17 cellular contexts compared by ENCODE assay signal in genomic region chr2:238449241-238449640, GRCh38. TPM values are rescaled to one million over a fixed set of nuclear protein-coding genes. Genes with fewer than 3 reads are reported as not detected.
DNase-seq lines count a peak whose midpoint lies in the region; ATAC-seq and TF ChIP-seq lines count a peak whose summit lies in the region.
"Had no signal": no experiment of that assay in that cellular context is flagged by ENCODE, and none has a peak within 500 bp of the region (broad histone marks: within the 10 kb centered on the region; RNA-seq: fewer than 3 reads in every experiment).

No MANE protein-coding gene starts in this region.

- ATAC-seq in right lobe of liver = no peak
- ATAC-seq in esophagus mucosa = no peak
- no peak for ATAC-seq in aorta (ENCODE audit: low FRiP score)

- TF ChIP-seq CTCF in coronary artery (IDR thresholded peaks at IDR 0.05) (no peak), right lobe of liver (IDR thresholded peaks at IDR 0.05) (no peak)

- intact Hi-C loops in activated naive CD4-positive, alpha-beta T cell treated with anti-CD3 and anti-CD28 coated beads for 36 hours (cut with micrococcal nuclease) = no loop called here
- intact Hi-C loops in right lobe of liver (cut with DNase I) = no loop called here
- intact Hi-C loops in aorta (cut with DNase I) = no loop called here

- no peak for TF ChIP-seq POLR2A in right lobe of liver (IDR thresholded peaks at IDR 0.05)

- H3K36me3 Mint-ChIP-seq in activated naive CD4-positive, alpha-beta T cell treated with anti-CD3 and anti-CD28 coated beads, Interleukin-2, amount 50 U/mL, for 24 hours = peaks cover 16% of the 10 kb centered on the region
- H3K36me3 Mint-ChIP-seq in activated naive CD4-positive, alpha-beta T cell treated with anti-CD3 and anti-CD28 coated beads for 36 hours (ENCODE audit: low read depth) = peaks cover 53% of the 10 kb centered on the region

- H3K27ac ChIP-seq in coronary artery (no peak overlapping the region), right lobe of liver (peak overlapping the region in 2 of 3 donors; percentile 26 to 59), aorta (ENCODE audit: low read depth in 1 of 2, low read length in 2 of 2) (no peak overlapping the region)

- DNase-seq in activated naive CD4-positive, alpha-beta T cell treated with anti-CD3 and anti-CD28 coated beads for 36 hours = no peak
- DNase-seq in coronary artery (ENCODE audit: low spot score) (peak; percentile 63), right lobe of liver (no peak), epidermal melanocyte (ENCODE audit: insufficient read length, low spot score) (no peak), aorta (no peak)
- peak; percentile 19 for DNase-seq in stimulated activated CD8-positive, alpha-beta memory T cell treated with anti-CD3 and anti-CD28 coated beads, Interleukin-4, amount 100 ng/mL, for 48 hours
- DNase-seq: CD4-positive, CD25-positive, alpha-beta regulatory T cell; DMS79; GOT3; NCI-H1048; NCI-H146; NCI-H2107; NCI-H345; NCI-H526 treated with DMSO at 0.1 percent for 48 hours; OCI-M1 had no signal

- no peaks in the 10 kb centered on the region for H3K9me3 Mint-ChIP-seq in activated naive CD4-positive, alpha-beta T cell treated with anti-CD3 and anti-CD28 coated beads, Interleukin-2, amount 50 U/mL, for 24 hours
- no peaks in the 10 kb centered on the region for H3K9me3 Mint-ChIP-seq in activated naive CD4-positive, alpha-beta T cell treated with anti-CD3 and anti-CD28 coated beads for 36 hours

- no peaks in the 10 kb centered on the region for H3K27me3 Mint-ChIP-seq in activated naive CD4-positive, alpha-beta T cell treated with anti-CD3 and anti-CD28 coated beads, Interleukin-2, amount 50 U/mL, for 24 hours
- H3K27me3 Mint-ChIP-seq in activated naive CD4-positive, alpha-beta T cell treated with anti-CD3 and anti-CD28 coated beads for 36 hours (ENCODE audit: low read depth) = no peaks in the 10 kb centered on the region
- H3K27me3 Mint-ChIP-seq: CD4-positive, CD25-positive, alpha-beta regulatory T cell had no signal

- H3K4me3 ChIP-seq in coronary artery = no peak overlapping the region
- no peak overlapping the region for H3K4me3 ChIP-seq in right lobe of liver
- no peak overlapping the region for H3K4me3 ChIP-seq in aorta (ENCODE audit: low read length in 2 of 2)

- no peak overlapping the region for H3K4me3 Mint-ChIP-seq in activated naive CD4-positive, alpha-beta T cell treated with anti-CD3 and anti-CD28 coated beads, Interleukin-2, amount 50 U/mL, for 24 hours
- no peak overlapping the region for H3K4me3 Mint-ChIP-seq in activated naive CD4-positive, alpha-beta T cell treated with anti-CD3 and anti-CD28 coated beads for 36 hours
- H3K4me3 Mint-ChIP-seq: CD4-positive, CD25-positive, alpha-beta regulatory T cell had no signal

- H3K4me1 ChIP-seq in right lobe of liver (peaks cover 0 to 23% (median 11%) of the 10 kb centered on the region in 4 donors), aorta (ENCODE audit: control insufficient read depth in 1 of 2, insufficient read depth in 2 of 2, low read length in 2 of 2) (no peaks in the 10 kb centered on the region)

- CTCF ChIA-PET in activated naive CD4-positive, alpha-beta T cell treated with anti-CD3 and anti-CD28 coated beads for 36 hours (lab: Charles Lee) = no interaction called here

- H3K27me3 ChIP-seq in right lobe of liver (no peaks in the 10 kb centered on the region), aorta (ENCODE audit: control insufficient read depth in 1 of 2, insufficient read depth in 2 of 2, low read length in 1 of 2) (no peaks in the 10 kb centered on the region)

- H3K36me3 ChIP-seq in right lobe of liver = peaks cover 0 to 37% (median 7%) of the 10 kb centered on the region in 4 donors
- H3K36me3 ChIP-seq in aorta (ENCODE audit: control insufficient read depth in 1 of 2, insufficient read depth in 2 of 2, low read length in 1 of 2) = peaks cover 3 to 14% of the 10 kb centered on the region in 2 donors

- WGBS in right lobe of liver (ENCODE audit: insufficient coverage, low coverage, low lambda C conversion rate, missing lambda C conversion rate) = 74% methylated on average over 4 of the region's 8 CpGs
- WGBS in aorta, 2 donors = 81 to 86% methylated on average over 8 of the region's 8 CpGs

- H3K27ac Mint-ChIP-seq in activated naive CD4-positive, alpha-beta T cell treated with anti-CD3 and anti-CD28 coated beads, Interleukin-2, amount 50 U/mL, for 24 hours = peak overlapping the region; percentile 23
- no peak overlapping the region for H3K27ac Mint-ChIP-seq in activated naive CD4-positive, alpha-beta T cell treated with anti-CD3 and anti-CD28 coated beads for 36 hours

- no peaks in the 10 kb centered on the region for H3K4me1 Mint-ChIP-seq in activated naive CD4-positive, alpha-beta T cell treated with anti-CD3 and anti-CD28 coated beads, Interleukin-2, amount 50 U/mL, for 24 hours
- peaks cover 2% of the 10 kb centered on the region for H3K4me1 Mint-ChIP-seq in activated naive CD4-positive, alpha-beta T cell treated with anti-CD3 and anti-CD28 coated beads for 36 hours (ENCODE audit: low read depth)

- H3K9me3 ChIP-seq in right lobe of liver (no peaks in the 10 kb centered on the region), aorta (ENCODE audit: control insufficient read depth, low read length) (no peaks in the 10 kb centered on the region)

RNA-seq across cellular contexts. Expression of gene ASB1, which starts 22.5 kb away (rescaled TPM):
- 10 to 100 TPM; 29.9 to 33.7 TPM for total RNA-seq in activated naive CD4-positive, alpha-beta T cell treated with anti-CD3 and anti-CD28 coated beads for 36 hours
- total RNA-seq in right lobe of liver = 10 to 100 TPM in 2 of 6 experiments, 1 to 10 TPM in 4; 6.3 to 18.2 (median 8.4) TPM
- total RNA-seq in esophagus mucosa = 12.3 TPM
- 10 to 100 TPM; 31.3 to 42.8 TPM for total RNA-seq in aorta
- polyA plus RNA-seq in aorta = 10 to 100 TPM; 20.0 to 45.2 TPM

Comparison
In these comparisons a context has a peak if more than half of its experiments do, and no peak if none do; other contexts are left out.
1. DNase-seq: peak in coronary artery (single experiment) and stimulated activated CD8-positive, alpha-beta memory T cell treated with anti-CD3 and anti-CD28 coated beads, Interleukin-4, amount 100 ng/mL, for 48 hours (single experiment); none in activated naive CD4-positive, alpha-beta T cell treated with anti-CD3 and anti-CD28 coated beads for 36 hours (single experiment), right lobe of liver (0 of 3), epidermal melanocyte (single experiment) and aorta (0 of 2).
2. H3K27ac ChIP-seq: peak in right lobe of liver (2 of 3); none in coronary artery (0 of 2) and aorta (0 of 2).